ENCODE assay signal across 26 cellular contexts in genomic region chr19:56221851-56222250, GRCh38. TPM values are rescaled to one million over a fixed set of nuclear protein-coding genes. Genes with fewer than 3 reads are reported as not detected.
"Had no signal": no experiment of that assay in that cellular context is flagged by ENCODE, and none has a peak within 500 bp of the region (broad histone marks: within the 10 kb centered on the region; RNA-seq: fewer than 3 reads in every experiment).

No MANE protein-coding gene starts in this region.

- H3K9me3 ChIP-seq: breast epithelium had no signal

- H3K4me3 Mint-ChIP-seq: activated CD8-positive, alpha-beta memory T cell treated with anti-CD3 and anti-CD28 coated beads, Interleukin-2, amount 10 ng/mL, durations not matched to agents 7 days and 5 days; activated naive CD4-positive, alpha-beta T cell treated with anti-CD3 and anti-CD28 coated beads, Interleukin-2, amount 50 U/mL, for 24 hours; activated T-cell treated with anti-CD3 and anti-CD28 coated beads, Interleukin-2, amount 50 U/mL, for 24 hours; activated T-helper 1 cell treated with anti-CD3 and anti-CD28 coated beads, Interleukin-12 subunit alpha, Interleukin-12 subunit beta, Interleukin-2, Interleukin-4 antibody, amounts not matched to agents 30 ng/mL and 10 ng/mL and 1 ng/mL, durations not matched to agents 14 hours and 24 hours and 36 hours; T-helper 1 cell treated with Interleukin-12 subunit alpha and Interleukin-12 subunit beta and Interleukin-4 antibody, amounts not matched to agents 30 μg/mL and 1 μg/mL, for 36 hours; WTC11 had no signal

- DNase-seq: activated CD4-positive, alpha-beta T cell treated with anti-CD3 and anti-CD28 coated beads for 48 hours; activated CD4-positive, alpha-beta T cell treated with anti-CD3 and anti-CD28 coated beads, Interleukin-2, amount 50 U/mL, for 48 hours; activated CD4-positive, CD25-positive, alpha-beta regulatory T cell treated with anti-CD3 and anti-CD28 coated beads, Interleukin-2, amount 50 U/mL, for 72 hours; activated CD8-positive, alpha-beta memory T cell treated with anti-CD3 and anti-CD28 coated beads, Interleukin-2, amount 10 ng/mL, durations not matched to agents 7 days and 5 days; activated effector memory CD4-positive, alpha-beta T cell treated with Interleukin-2 at 50 U/mL for 16 hours; activated naive CD4-positive, alpha-beta T cell; activated T-cell treated with anti-CD3 and anti-CD28 coated beads, Interleukin-2, amount 50 U/mL, for 24 hours; aorta; central memory CD4-positive, alpha-beta T cell; Kasumi-1; NCI-H1092; NCI-H1417 treated with DMSO at 0.1 percent for 48 hours; NCI-H1694 treated with DMSO at 0.1 percent for 48 hours; NCI-H2029 treated with DMSO at 0.1 percent for 48 hours; NCI-H345; NCI-H510A treated with DMSO at 0.1 percent for 48 hours; NCI-H69; NK-92 treated with Interleukin-12 subunit alpha and Interleukin-12 subunit beta, amount 100 ng/mL, for 24 hours; SHP77 treated with DMSO at 0.1 percent for 48 hours had no signal

- H3K36me3 ChIP-seq: breast epithelium had no signal

- H3K4me3 ChIP-seq: breast epithelium had no signal

- H3K27ac ChIP-seq: breast epithelium had no signal

- H3K4me1 ChIP-seq: breast epithelium had no signal

- H3K9me3 Mint-ChIP-seq: activated naive CD4-positive, alpha-beta T cell treated with anti-CD3 and anti-CD28 coated beads, Interleukin-2, amount 50 U/mL, for 24 hours; activated T-cell treated with anti-CD3 and anti-CD28 coated beads, Interleukin-2, amount 50 U/mL, for 24 hours; activated T-helper 1 cell treated with anti-CD3 and anti-CD28 coated beads, Interleukin-12 subunit alpha, Interleukin-12 subunit beta, Interleukin-2, Interleukin-4 antibody, amounts not matched to agents 30 ng/mL and 10 ng/mL and 1 ng/mL, durations not matched to agents 14 hours and 24 hours and 36 hours; T-helper 1 cell treated with Interleukin-12 subunit alpha and Interleukin-12 subunit beta and Interleukin-4 antibody, amounts not matched to agents 30 μg/mL and 1 μg/mL, for 36 hours; WTC11 had no signal

- H3K36me3 Mint-ChIP-seq: WTC11 had no signal

- H3K27ac Mint-ChIP-seq: activated CD8-positive, alpha-beta memory T cell treated with anti-CD3 and anti-CD28 coated beads, Interleukin-2, amount 10 ng/mL, durations not matched to agents 7 days and 5 days; activated naive CD4-positive, alpha-beta T cell treated with anti-CD3 and anti-CD28 coated beads, Interleukin-2, amount 50 U/mL, for 24 hours; activated T-cell treated with anti-CD3 and anti-CD28 coated beads, Interleukin-2, amount 50 U/mL, for 24 hours; activated T-helper 1 cell treated with anti-CD3 and anti-CD28 coated beads, Interleukin-12 subunit alpha, Interleukin-12 subunit beta, Interleukin-2, Interleukin-4 antibody, amounts not matched to agents 30 ng/mL and 10 ng/mL and 1 ng/mL, durations not matched to agents 14 hours and 24 hours and 36 hours; T-helper 1 cell treated with Interleukin-12 subunit alpha and Interleukin-12 subunit beta and Interleukin-4 antibody, amounts not matched to agents 30 μg/mL and 1 μg/mL, for 36 hours; WTC11 had no signal

- ATAC-seq: activated CD8-positive, alpha-beta memory T cell treated with anti-CD3 and anti-CD28 coated beads, Interleukin-2, amount 10 ng/mL, durations not matched to agents 7 days and 5 days had no signal

RNA-seq across cellular contexts. Expression of gene ZSCAN5C, which starts 19.8 kb away (rescaled TPM):
- total RNA-seq: activated CD8-positive, alpha-beta memory T cell treated with anti-CD3 and anti-CD28 coated beads, Interleukin-2, amount 10 ng/mL, durations not matched to agents 7 days and 5 days; activated T-helper 1 cell treated with anti-CD3 and anti-CD28 coated beads, Interleukin-12 subunit alpha, Interleukin-12 subunit beta, Interleukin-2, Interleukin-4 antibody, amounts not matched to agents 30 ng/mL and 10 ng/mL and 1 ng/mL, durations not matched to agents 14 hours and 24 hours and 36 hours; aorta; breast epithelium; M059J; SK-MEL-5; WTC11 had no signal
- polyA plus RNA-seq: aorta had no signal

RNA-seq across cellular contexts. Expression of gene ZSCAN5B, which starts 24.3 kb away (rescaled TPM):
- total RNA-seq: activated CD8-positive, alpha-beta memory T cell treated with anti-CD3 and anti-CD28 coated beads, Interleukin-2, amount 10 ng/mL, durations not matched to agents 7 days and 5 days; activated T-helper 1 cell treated with anti-CD3 and anti-CD28 coated beads, Interleukin-12 subunit alpha, Interleukin-12 subunit beta, Interleukin-2, Interleukin-4 antibody, amounts not matched to agents 30 ng/mL and 10 ng/mL and 1 ng/mL, durations not matched to agents 14 hours and 24 hours and 36 hours; aorta; breast epithelium; M059J; SK-MEL-5; WTC11 had no signal
- polyA plus RNA-seq: aorta had no signal

RNA-seq across cellular contexts. Expression of gene GALP, which starts 46.0 kb away (rescaled TPM):
- total RNA-seq: activated CD8-positive, alpha-beta memory T cell treated with anti-CD3 and anti-CD28 coated beads, Interleukin-2, amount 10 ng/mL, durations not matched to agents 7 days and 5 days; activated T-helper 1 cell treated with anti-CD3 and anti-CD28 coated beads, Interleukin-12 subunit alpha, Interleukin-12 subunit beta, Interleukin-2, Interleukin-4 antibody, amounts not matched to agents 30 ng/mL and 10 ng/mL and 1 ng/mL, durations not matched to agents 14 hours and 24 hours and 36 hours; aorta; breast epithelium; M059J; SK-MEL-5; WTC11 had no signal
- polyA plus RNA-seq: aorta had no signal

RNA-seq across cellular contexts. Expression of gene EDDM13, which starts 50.7 kb away (rescaled TPM):
- total RNA-seq: aorta, M059J, SK-MEL-5, WTC11 had no signal
- polyA plus RNA-seq: aorta had no signal
